ENCODE assay signal across 21 cellular contexts in genomic region chr10:809671-810350, GRCh38.
A peak's percentile ranks its signal among the peaks of the same experiment; 100 is the strongest.
DNase-seq lines count a peak whose midpoint lies in the region; ATAC-seq, FAIRE-seq and TF ChIP-seq lines count a peak whose summit lies in the region.
"Had no signal": no experiment of that assay in that cellular context is flagged by ENCODE, and none has a peak within 500 bp of the region (broad histone marks: within the 10 kb centered on the region; RNA-seq: fewer than 3 reads in every experiment).

No MANE protein-coding gene starts in this region.

- BruUV-seq in K562 (replicated peaks; lab: Mats Ljungman, UMichigan), result TSS peak; percentile 18

- no peaks in the 10 kb centered on the region for H3K27me3 Mint-ChIP-seq in activated naive CD4-positive, alpha-beta T cell treated with anti-CD3 and anti-CD28 coated beads for 36 hours (ENCODE audit: low read depth)
- H3K27me3 Mint-ChIP-seq: B cell had no signal

- intact Hi-C loops in K562 (cut with micrococcal nuclease), result no loop called here
- intact Hi-C loops in heart right ventricle (cut with DNase I), result loop anchor here in 2 of 10 donors (5.0 to 10.0 kb wide), 2 partner anchors 215 to 298 kb away; no protein-coding TSS in a partner anchor
- intact Hi-C loops in activated naive CD4-positive, alpha-beta T cell treated with anti-CD3 and anti-CD28 coated beads for 36 hours (cut with micrococcal nuclease), result loop anchor here (1.0 kb wide), 1 partner anchor 299 kb away; no protein-coding TSS in a partner anchor

- peaks cover 80% of the 10 kb centered on the region for H3K36me3 ChIP-seq in K562 (ENCODE audit: control insufficient read depth, insufficient read depth, low read length)
- H3K36me3 ChIP-seq in heart right ventricle, result peaks cover 0 to 94% (median 32%) of the 10 kb centered on the region in 9 donors
- H3K36me3 ChIP-seq in gastroesophageal sphincter, result peaks cover 0 to 90% of the 10 kb centered on the region in 2 donors

- no peak overlapping the region for H3K4me2 ChIP-seq in K562 (ENCODE audit: insufficient read depth, low read length)

- H3K27me3 ChIP-seq in K562 (ENCODE audit: control insufficient read depth in 2 of 2, insufficient read depth in 2 of 2, low read length in 2 of 2) (no peaks in the 10 kb centered on the region), heart right ventricle (no peaks in the 10 kb centered on the region), gastroesophageal sphincter (no peaks in the 10 kb centered on the region)
- H3K27me3 ChIP-seq: Peyer's patch had no signal

- no peak for FAIRE-seq in K562 (lab: Jason Lieb, UNC)
- FAIRE-seq: D721Med, GM19239, H54 had no signal

- H3K4me3 ChIP-seq in K562 (no peak overlapping the region), heart right ventricle (no peak overlapping the region), gastroesophageal sphincter (no peak overlapping the region)
- H3K4me3 ChIP-seq: Peyer's patch had no signal

- no peak overlapping the region for H3K9ac ChIP-seq in K562 (ENCODE audit: insufficient read depth in 1 of 2, low read depth in 2 of 2, low read length in 2 of 2)

- WGBS in K562 (ENCODE audit: insufficient coverage, low coverage, missing lambda C conversion rate), result 95% methylated on average over 29 of the region's 29 CpGs
- 43 to 68% methylated on average over 29 of the region's 29 CpGs for WGBS in heart right ventricle, 2 donors
- WGBS in gastroesophageal sphincter (ENCODE audit: low coverage in 1 of 2), 2 donors, result 87% methylated on average over 14 to 26 of the region's 29 CpGs

- peaks cover 0 to 15% of the 10 kb centered on the region in 2 experiments; a peak in 1 of 5 replicates for H3K4me1 ChIP-seq in K562 (replicated peaks in 1 of 2; ENCODE audit: control insufficient read depth in 2 of 2, insufficient read depth in 2 of 2, low read length in 2 of 2)
- H3K4me1 ChIP-seq in heart right ventricle, result peaks cover 0 to 18% (median 4%) of the 10 kb centered on the region in 9 donors
- H3K4me1 ChIP-seq in gastroesophageal sphincter, result peaks cover 0 to 2% (median 0%) of the 10 kb centered on the region in 3 donors
- H3K4me1 ChIP-seq: Peyer's patch had no signal

- H2AFZ ChIP-seq in K562 (ENCODE audit: low read depth, low read length), result no peak overlapping the region

- in situ Hi-C loops in K562 (cut with MboI), result no loop called here

- TF ChIP-seq POLR2A in K562 (conservative IDR thresholded peaks at IDR 0.05) (no peak), gastroesophageal sphincter (IDR thresholded peaks at IDR 0.05) (no peak)

- no peaks in the 10 kb centered on the region for H3K9me3 Mint-ChIP-seq in activated naive CD4-positive, alpha-beta T cell treated with anti-CD3 and anti-CD28 coated beads for 36 hours
- H3K9me3 Mint-ChIP-seq: HFFc6 had no signal

- TF ChIP-seq RAD21 in K562 (CRISPR knock-in tag; conservative IDR thresholded peaks at IDR 0.05 in 1 of 2, IDR thresholded peaks at IDR 0.05 in 1 of 2), result no peak

- H3K9me3 ChIP-seq in K562 (replicated peaks; ENCODE audit: control insufficient read depth, insufficient read depth, low read depth, low read length) (no peaks in the 10 kb centered on the region), heart right ventricle (no peaks in the 10 kb centered on the region), gastroesophageal sphincter (no peaks in the 10 kb centered on the region)
- H3K9me3 ChIP-seq: Peyer's patch had no signal

- no peak overlapping the region for H3K27ac Mint-ChIP-seq in activated naive CD4-positive, alpha-beta T cell treated with anti-CD3 and anti-CD28 coated beads for 36 hours
- H3K27ac Mint-ChIP-seq: B cell had no signal

- TF ChIP-seq EP300 in K562 (IDR thresholded peaks at IDR 0.05; ENCODE audit: low read length), result no peak
- TF ChIP-seq EP300 in gastroesophageal sphincter (IDR thresholded peaks at IDR 0.05), result no peak

- POLR2A ChIA-PET in K562 (lab: Yijun Ruan, JAX), result interaction anchor here (0.6 to 1.0 kb wide), 3 partner anchors 45 to 552 kb away, joined by 3 to 4 read pairs (median 4); no protein-coding TSS in a partner anchor

- no peak overlapping the region for H3K27ac ChIP-seq in K562 (ENCODE audit: extremely low read depth, low read depth, low read length)
- H3K27ac ChIP-seq in heart right ventricle, result peak overlapping the region in 7 of 10 donors; percentile 34 to 65 (median 49)
- no peak overlapping the region for H3K27ac ChIP-seq in gastroesophageal sphincter
- H3K27ac ChIP-seq: Peyer's patch had no signal

- H3K36me3 Mint-ChIP-seq in activated naive CD4-positive, alpha-beta T cell treated with anti-CD3 and anti-CD28 coated beads for 36 hours (ENCODE audit: low read depth), result peaks cover 23% of the 10 kb centered on the region

- H3K4me1 Mint-ChIP-seq in activated naive CD4-positive, alpha-beta T cell treated with anti-CD3 and anti-CD28 coated beads for 36 hours (ENCODE audit: low read depth), result no peaks in the 10 kb centered on the region

- H3K9me1 ChIP-seq in K562 (ENCODE audit: control insufficient read depth, insufficient read depth, low read length), result no peaks in the 10 kb centered on the region

- ATAC-seq in K562 (no peak), heart right ventricle (peak; percentile 78 to 94 (median 87)), HG02610 (IDR thresholded peaks at IDR 0.05; ENCODE audit: unreplicated experiment) (no peak), gastroesophageal sphincter (no peak)

- CTCF ChIA-PET in K562 (lab: Yijun Ruan, JAX; ENCODE audit: low intra/inter-chr PET ratio), result no interaction called here
- CTCF ChIA-PET in activated naive CD4-positive, alpha-beta T cell treated with anti-CD3 and anti-CD28 coated beads for 36 hours (lab: Charles Lee), result no interaction called here

- no peaks in the 10 kb centered on the region for H3K79me2 ChIP-seq in K562 (ENCODE audit: control insufficient read depth, insufficient read depth, low read length)

- peaks cover 11% of the 10 kb centered on the region for H4K20me1 ChIP-seq in K562 (replicated peaks; ENCODE audit: control insufficient read depth, insufficient read depth, low read length)

- no peak for TF ChIP-seq CTCF in K562 (IDR thresholded peaks at IDR 0.05 in 2 of 3, conservative IDR thresholded peaks at IDR 0.05 in 1 of 3; ENCODE audit: insufficient read depth in 2 of 3, low read depth in 1 of 3, low read length in 3 of 3)
- TF ChIP-seq CTCF in heart right ventricle (IDR thresholded peaks at IDR 0.05), result no peak
- TF ChIP-seq CTCF in gastroesophageal sphincter (IDR thresholded peaks at IDR 0.05), result no peak

- no peak overlapping the region for H3K4me3 Mint-ChIP-seq in activated naive CD4-positive, alpha-beta T cell treated with anti-CD3 and anti-CD28 coated beads for 36 hours
- H3K4me3 Mint-ChIP-seq: B cell, CD14-positive monocyte, HFFc6 had no signal

- DNase-seq in AG08396 (ENCODE audit: low spot score), result peak; percentile 1
- DNase-seq in K562 (ENCODE audit: extremely low read depth in 1 of 4, low spot score in 3 of 4), result no peak
- DNase-seq in heart right ventricle, result peak; percentile 63 to 75
- DNase-seq in mesenteric fat pad (ENCODE audit: low spot score), result peak; percentile 87
- DNase-seq in NCI-H1417 (lab: John Stamatoyannopoulos, UW), result no peak
- DNase-seq in activated naive CD4-positive, alpha-beta T cell treated with anti-CD3 and anti-CD28 coated beads for 36 hours, result no peak
- DNase-seq: EL, GF-D8, HFFc6, KG1, NCI-H1092, NCI-H2029 treated with DMSO at 0.1 percent for 48 hours, NCI-H2171, Peyer's patch had no signal

TF ChIP-seq in K562, 482 proteins besides CTCF, POLR2A, EP300 and RAD21 (continues in another document):
- TF ChIP-seq RBM22 (IDR thresholded peaks at IDR 0.05; ENCODE audit: low read depth, low read length, poor library complexity, severe bottlenecking), result peak; percentile 84
- TF ChIP-seq IRF9 (tag; IDR thresholded peaks at IDR 0.05), result no peak
- TF ChIP-seq, protein P1, sequence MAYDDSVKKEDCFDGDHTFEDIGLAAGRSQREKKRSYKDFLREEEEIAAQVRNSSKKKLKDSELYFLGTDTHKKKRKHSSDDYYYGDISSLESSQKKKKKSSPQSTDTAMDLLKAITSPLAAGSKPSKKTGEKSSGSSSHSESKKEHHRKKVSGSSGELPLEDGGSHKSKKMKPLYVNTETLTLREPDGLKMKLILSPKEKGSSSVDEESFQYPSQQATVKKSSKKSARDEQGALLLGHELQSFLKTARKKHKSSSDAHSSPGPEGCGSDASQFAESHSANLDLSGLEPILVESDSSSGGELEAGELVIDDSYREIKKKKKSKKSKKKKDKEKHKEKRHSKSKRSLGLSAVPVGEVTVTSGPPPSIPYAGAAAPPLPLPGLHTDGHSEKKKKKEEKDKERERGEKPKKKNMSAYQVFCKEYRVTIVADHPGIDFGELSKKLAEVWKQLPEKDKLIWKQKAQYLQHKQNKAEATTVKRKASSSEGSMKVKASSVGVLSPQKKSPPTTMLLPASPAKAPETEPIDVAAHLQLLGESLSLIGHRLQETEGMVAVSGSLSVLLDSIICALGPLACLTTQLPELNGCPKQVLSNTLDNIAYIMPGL (CRISPR knock-in tag; IDR thresholded peaks at IDR 0.05), result no peak
- no peak for TF ChIP-seq MAZ (CRISPR knock-in tag; conservative IDR thresholded peaks at IDR 0.05 in 1 of 2, IDR thresholded peaks at IDR 0.05 in 1 of 2)
- no peak for TF ChIP-seq ZNF124 (CRISPR knock-in tag; IDR thresholded peaks at IDR 0.05)
- TF ChIP-seq, protein P2, sequence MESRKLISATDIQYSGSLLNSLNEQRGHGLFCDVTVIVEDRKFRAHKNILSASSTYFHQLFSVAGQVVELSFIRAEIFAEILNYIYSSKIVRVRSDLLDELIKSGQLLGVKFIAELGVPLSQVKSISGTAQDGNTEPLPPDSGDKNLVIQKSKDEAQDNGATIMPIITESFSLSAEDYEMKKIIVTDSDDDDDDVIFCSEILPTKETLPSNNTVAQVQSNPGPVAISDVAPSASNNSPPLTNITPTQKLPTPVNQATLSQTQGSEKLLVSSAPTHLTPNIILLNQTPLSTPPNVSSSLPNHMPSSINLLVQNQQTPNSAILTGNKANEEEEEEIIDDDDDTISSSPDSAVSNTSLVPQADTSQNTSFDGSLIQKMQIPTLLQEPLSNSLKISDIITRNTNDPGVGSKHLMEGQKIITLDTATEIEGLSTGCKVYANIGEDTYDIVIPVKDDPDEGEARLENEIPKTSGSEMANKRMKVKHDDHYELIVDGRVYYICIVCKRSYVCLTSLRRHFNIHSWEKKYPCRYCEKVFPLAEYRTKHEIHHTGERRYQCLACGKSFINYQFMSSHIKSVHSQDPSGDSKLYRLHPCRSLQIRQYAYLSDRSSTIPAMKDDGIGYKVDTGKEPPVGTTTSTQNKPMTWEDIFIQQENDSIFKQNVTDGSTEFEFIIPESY (CRISPR knock-in tag; IDR thresholded peaks at IDR 0.05), result peak; percentile 76; the same call in 1 of the 2 replicates
- TF ChIP-seq POLR2G (IDR thresholded peaks at IDR 0.05; ENCODE audit: low read depth, low read length), result peak; percentile 52; the same call in 1 of the 2 replicates

Comparison
In these comparisons a context has a peak if more than half of its experiments do, and no peak if none do; other contexts are left out.
1. DNase-seq: peak in AG08396 (single experiment), heart right ventricle (2 of 2) and mesenteric fat pad (single experiment); none in K562 (0 of 4), NCI-H1417 (0 of 3) and activated naive CD4-positive, alpha-beta T cell treated with anti-CD3 and anti-CD28 coated beads for 36 hours (single experiment).
2. ATAC-seq: peak in heart right ventricle (8 of 8); none in K562 (single experiment), HG02610 (single experiment) and gastroesophageal sphincter (single experiment).
3. H3K27ac ChIP-seq: peak in heart right ventricle (7 of 10); none in K562 (single experiment) and gastroesophageal sphincter (0 of 4).